In genomic region chr2:100919316-100919715, GRCh38 we compare ENCODE assay signal across 8 cellular contexts.
DNase-seq lines count a peak whose midpoint lies in the region; ATAC-seq and TF ChIP-seq lines count a peak whose summit lies in the region.

No MANE protein-coding gene starts in this region.

- H2AK9ac ChIP-seq in IMR-90 (replicated peaks; ENCODE audit: low read depth, low read length, poor library complexity): no peak overlapping the region

- no peak overlapping the region for H2BK20ac ChIP-seq in IMR-90 (ENCODE audit: low read depth, low read length)

- H4K5ac ChIP-seq in IMR-90 (ENCODE audit: low read depth, low read length): no peak overlapping the region

- no peaks in the 10 kb centered on the region for H4K20me1 ChIP-seq in IMR-90 (ENCODE audit: insufficient read depth, low read length)

- no peak overlapping the region for H2BK5ac ChIP-seq in IMR-90 (ENCODE audit: low read depth, low read length, poor library complexity, severe bottlenecking)

- H3K4ac ChIP-seq in IMR-90 (ENCODE audit: low read depth, low read length): no peak overlapping the region

- H3K4me3 ChIP-seq in heart left ventricle (no peak overlapping the region), right atrium auricular region (no peak overlapping the region), IMR-90 (ENCODE audit: insufficient read depth, low read depth, low read length) (no peak overlapping the region), cardiac fibroblast (replicated peaks in 1 of 2; ENCODE audit: low read depth in 2 of 2, low read length in 2 of 2) (no peak overlapping the region), sigmoid colon (no peak overlapping the region)

- H3K14ac ChIP-seq in IMR-90 (replicated peaks; ENCODE audit: low read depth, low read length): no peak overlapping the region

- H3K9ac ChIP-seq in IMR-90 (ENCODE audit: low read depth, low read length): no peak overlapping the region

- WGBS in heart left ventricle, 4 donors: 60 to 69% (median 67%) methylated on average over 16 of the region's 16 CpGs
- 100% methylated on average over 1 of the region's 16 CpGs; no CpG with 5 or more reads in 1 of the 2 experiments for WGBS in IMR-90 (ENCODE audit: extremely low coverage in 2 of 2, insufficient read length in 1 of 2), 2 experiments
- 49 to 85% methylated on average over 16 of the region's 16 CpGs for WGBS in sigmoid colon, 2 donors

- no peak overlapping the region for H4K8ac ChIP-seq in IMR-90 (ENCODE audit: low read depth in 2 of 2, low read length in 2 of 2)

- no peak for ATAC-seq in heart left ventricle
- no peak for ATAC-seq in IMR-90 (ENCODE audit: low read depth)
- no peak for ATAC-seq in GM21360 (IDR thresholded peaks at IDR 0.05; ENCODE audit: unreplicated experiment)

- H3K9me1 ChIP-seq in IMR-90 (ENCODE audit: insufficient read depth, low read length): peaks cover 4% of the 10 kb centered on the region; the same call in 1 of the 2 replicates

- TF ChIP-seq CTCF in heart left ventricle (IDR thresholded peaks at IDR 0.05) (peak in 9 of 12 donors; percentile 9 to 40 (median 29)), right atrium auricular region (IDR thresholded peaks at IDR 0.05) (peak in 1 of 2 donors; percentile 29), IMR-90 (conservative IDR thresholded peaks at IDR 0.05; ENCODE audit: low read depth, low read length) (peak; percentile 22; the same call in 1 of the 2 replicates), cardiac fibroblast (IDR thresholded peaks at IDR 0.05; ENCODE audit: low read depth, low read length) (peak; percentile 49), sigmoid colon (IDR thresholded peaks at IDR 0.05) (peak in 1 of 4 experiments; percentile 13)

- POLR2A ChIA-PET in IMR-90 (lab: Charles Lee; ENCODE audit: unreplicated experiment): no interaction called here

- no peak overlapping the region for H3K4me2 ChIP-seq in IMR-90 (ENCODE audit: low read depth, low read length)

- H3K27ac ChIP-seq in heart left ventricle: no peak overlapping the region
- H3K27ac ChIP-seq in right atrium auricular region: no peak overlapping the region
- H3K27ac ChIP-seq in IMR-90 (ENCODE audit: insufficient read depth, low read length): no peak overlapping the region
- H3K27ac ChIP-seq in sigmoid colon: no peak overlapping the region

- BruUV-seq in IMR-90 (replicated peaks; lab: Mats Ljungman, UMichigan): no TSS peak

- TF ChIP-seq POLR2A in heart left ventricle (IDR thresholded peaks at IDR 0.05) (no peak), IMR-90 (IDR thresholded peaks at IDR 0.05; ENCODE audit: low read depth, low read length) (no peak), sigmoid colon (IDR thresholded peaks at IDR 0.05) (no peak)

- H3K9me3 ChIP-seq in heart left ventricle (no peaks in the 10 kb centered on the region), right atrium auricular region (no peaks in the 10 kb centered on the region), IMR-90 (ENCODE audit: control insufficient read depth, insufficient read depth, low read length) (no peaks in the 10 kb centered on the region), sigmoid colon (no peaks in the 10 kb centered on the region)

- H2BK15ac ChIP-seq in IMR-90 (ENCODE audit: low read depth, low read length): no peak overlapping the region

- TF ChIP-seq EP300 in sigmoid colon (IDR thresholded peaks at IDR 0.05): no peak

- CTCF ChIA-PET in IMR-90 (lab: Yijun Ruan, JAX): no interaction called here

- in situ Hi-C loops in IMR-90 (cut with MboI; ENCODE audit: low sequenced_read_pairs): no loop called here

- peaks cover 0 to 10% of the 10 kb centered on the region in 2 experiments; a peak in 2 of 4 replicates for H3K79me1 ChIP-seq in IMR-90 (ENCODE audit: low read depth in 1 of 2, low read length in 2 of 2)

- no peak overlapping the region for H3K23ac ChIP-seq in IMR-90 (ENCODE audit: low read depth, low read length)

- TF ChIP-seq RAD21 in IMR-90 (IDR thresholded peaks at IDR 0.05; ENCODE audit: low read length): no peak

- no peak overlapping the region for H4K91ac ChIP-seq in IMR-90 (ENCODE audit: insufficient read depth, low read depth, low read length)

- no peak overlapping the region for H2AK5ac ChIP-seq in IMR-90 (ENCODE audit: low read depth, low read length)

- intact Hi-C loops in heart left ventricle (cut with DNase I) (no loop called here), IMR-90 (cut with micrococcal nuclease) (no loop called here), sigmoid colon (cut with DNase I) (no loop called here)

- H3K36me3 ChIP-seq in heart left ventricle (peaks cover 0 to 8% (median 0%) of the 10 kb centered on the region in 9 donors), right atrium auricular region (no peaks in the 10 kb centered on the region), IMR-90 (ENCODE audit: control insufficient read depth, insufficient read depth, low read length) (no peaks in the 10 kb centered on the region), sigmoid colon (no peaks in the 10 kb centered on the region)

- dilution Hi-C loops in IMR-90 (cut with HindIII; ENCODE audit: low sequenced_read_pairs, unreplicated experiment): no loop called here

- H3K4me1 ChIP-seq in heart left ventricle (peaks cover 0 to 20% (median 8%) of the 10 kb centered on the region in 12 donors), right atrium auricular region (peaks cover 0 to 13% of the 10 kb centered on the region in 2 donors), IMR-90 (ENCODE audit: control insufficient read depth, insufficient read depth, low read length) (peaks cover 4% of the 10 kb centered on the region), sigmoid colon (peaks cover 0 to 11% (median 3%) of the 10 kb centered on the region in 4 donors)

- H3K27me3 ChIP-seq in heart left ventricle: no peaks in the 10 kb centered on the region
- no peaks in the 10 kb centered on the region for H3K27me3 ChIP-seq in right atrium auricular region
- no peaks in the 10 kb centered on the region for H3K27me3 ChIP-seq in IMR-90 (ENCODE audit: control insufficient read depth, insufficient read depth, low read length)
- H3K27me3 ChIP-seq in sigmoid colon: no peaks in the 10 kb centered on the region

- no peak overlapping the region for H2AFZ ChIP-seq in IMR-90 (replicated peaks; ENCODE audit: low read length, poor library complexity)

- H2BK120ac ChIP-seq in IMR-90 (ENCODE audit: low read depth, low read length): no peak overlapping the region

- DNase-seq in heart left ventricle: no peak
- no peak for DNase-seq in right atrium auricular region (ENCODE audit: low spot score)
- DNase-seq in IMR-90: no peak
- no peak for DNase-seq in cardiac fibroblast (ENCODE audit: low read depth in 2 of 2)
- peak; percentile 53 for DNase-seq in stimulated activated CD8-positive, alpha-beta memory T cell treated with anti-CD3 and anti-CD28 coated beads, Interleukin-4, amount 100 ng/mL, for 48 hours
- no peak for DNase-seq in sigmoid colon
- DNase-seq in SKM-1 (lab: John Stamatoyannopoulos, UW; ENCODE audit: unreplicated experiment): no peak

- H3K18ac ChIP-seq in IMR-90 (ENCODE audit: low read depth, low read length): no peak overlapping the region

- no peak overlapping the region for H3K56ac ChIP-seq in IMR-90 (ENCODE audit: extremely low read depth, insufficient read depth, low read length)

TF ChIP-seq in IMR-90, 13 proteins besides CTCF, POLR2A, EP300 and RAD21:
- TF ChIP-seq RCOR1 (IDR thresholded peaks at IDR 0.05; ENCODE audit: insufficient replicate concordance, low read length): no peak
- no peak for TF ChIP-seq USF2 (IDR thresholded peaks at IDR 0.05; ENCODE audit: low read depth, low read length)
- no peak for TF ChIP-seq BHLHE40 (IDR thresholded peaks at IDR 0.05; ENCODE audit: low read depth, low read length)
- TF ChIP-seq MAFK (IDR thresholded peaks at IDR 0.05; ENCODE audit: low read depth, low read length): no peak
- no peak for TF ChIP-seq CHD1 (IDR thresholded peaks at IDR 0.05; ENCODE audit: low read depth, low read length)
- TF ChIP-seq FOS (IDR thresholded peaks at IDR 0.05; ENCODE audit: low read depth, low read length): no peak
- no peak for TF ChIP-seq RFX5 (IDR thresholded peaks at IDR 0.05; ENCODE audit: low read depth, low read length)
- no peak for TF ChIP-seq NFE2L2 (IDR thresholded peaks at IDR 0.05; ENCODE audit: low read depth, low read length)
- TF ChIP-seq ELK1 (IDR thresholded peaks at IDR 0.05; ENCODE audit: borderline replicate concordance, low read depth, low read length): no peak
- TF ChIP-seq CEBPB (IDR thresholded peaks at IDR 0.05; ENCODE audit: low read depth, low read length): no peak
- no peak for TF ChIP-seq SMC3 (IDR thresholded peaks at IDR 0.05; ENCODE audit: low read depth, low read length)
- no peak for TF ChIP-seq MXI1 (IDR thresholded peaks at IDR 0.05; ENCODE audit: borderline replicate concordance, low read depth, low read length)
- TF ChIP-seq MAZ (IDR thresholded peaks at IDR 0.05; ENCODE audit: borderline replicate concordance, low read depth, low read length): no peak
